Comparison of ENCODE assay signal across 8 cellular contexts in genomic region chr2:98086491-98087446, GRCh38. TPM values are rescaled to one million over a fixed set of nuclear protein-coding genes. Genes with fewer than 3 reads are reported as not detected.
DNase-seq lines count a peak whose midpoint lies in the region; ATAC-seq and TF ChIP-seq lines count a peak whose summit lies in the region.

VWA3B (plus strand) TSS chr2:98087167; CDS start chr2:98093093, 5,926 bp downstream.

- no peaks in the 10 kb centered on the region for H3K9me3 Mint-ChIP-seq in IgD-negative memory B cell

- DNase-seq in SW480 (ENCODE audit: low spot score): peak; percentile 62
- DNase-seq in coronary artery (ENCODE audit: low spot score): no peak
- DNase-seq in left lobe of liver (ENCODE audit: low spot score): peak; percentile 75
- DNase-seq in stimulated activated CD4-positive, alpha-beta T cell treated with anti-CD3 and anti-CD28 coated beads, TNF-alpha, amount 100 ng/mL, for 48 hours (ENCODE audit: low read depth in 3 of 3): peak; percentile 29 to 52 (median 50)
- DNase-seq in superior temporal gyrus (ENCODE audit: extremely low spot score): no peak

- H3K9me2 ChIP-seq in DOHH2 (replicated peaks; ENCODE audit: control insufficient read depth, low read length): no peaks in the 10 kb centered on the region

- ATAC-seq in GM21526 (IDR thresholded peaks at IDR 0.05; ENCODE audit: low FRiP score, unreplicated experiment): peak; percentile 82
- ATAC-seq in left lobe of liver: peak; percentile 72

- H3K27me3 Mint-ChIP-seq in IgD-negative memory B cell: peaks cover 9% of the 10 kb centered on the region

- H3K79me2 ChIP-seq in DOHH2 (ENCODE audit: control insufficient read depth, low read length): no peaks in the 10 kb centered on the region

- H3K4me3 Mint-ChIP-seq in IgD-negative memory B cell: peak within 1 kb of the TSS; percentile 79 to 92 (median 88)

- peaks cover 22 to 33% (median 27%) of the 10 kb centered on the region in 3 donors for H3K4me1 Mint-ChIP-seq in IgD-negative memory B cell

- no peaks in the 10 kb centered on the region for H3K36me3 Mint-ChIP-seq in IgD-negative memory B cell

- peak within 1 kb of the TSS; percentile 74 for H3K4me3 ChIP-seq in DOHH2 (ENCODE audit: low read length)
- H3K4me3 ChIP-seq in coronary artery: peak within 1 kb of the TSS; percentile 83

- no peaks in the 10 kb centered on the region for H3K9me3 ChIP-seq in DOHH2 (ENCODE audit: control insufficient read depth, insufficient read depth, low read length)

- no peak within 1 kb of the TSS for H3K27ac ChIP-seq in DOHH2 (ENCODE audit: low read depth, low read length)
- peak within 1 kb of the TSS; percentile 27 to 31 for H3K27ac ChIP-seq in coronary artery

- H3K27ac Mint-ChIP-seq in IgD-negative memory B cell: peak within 1 kb of the TSS; percentile 68 to 94 (median 80)

- H3F3A ChIP-seq in DOHH2 (ENCODE audit: control insufficient read depth, insufficient read depth): 0 out of 2 replicates have a peak, but pooled peaks cover 6% of the 10 kb centered on the region

- no peaks in the 10 kb centered on the region for H4K20me1 ChIP-seq in DOHH2 (ENCODE audit: control insufficient read depth, insufficient read depth, low read depth, low read length)

- peaks cover 4% of the 10 kb centered on the region for H3K27me3 ChIP-seq in DOHH2 (ENCODE audit: control insufficient read depth, low read length)

- TF ChIP-seq CTCF in DOHH2 (IDR thresholded peaks at IDR 0.05; ENCODE audit: low read depth, low read length, poor library complexity, severe bottlenecking) (no peak), coronary artery (IDR thresholded peaks at IDR 0.05) (no peak)

- peaks cover 67% of the 10 kb centered on the region for H3K4me1 ChIP-seq in DOHH2 (ENCODE audit: control insufficient read depth, low read length)

- H3K36me3 ChIP-seq in DOHH2 (ENCODE audit: control insufficient read depth, low read length): no peaks in the 10 kb centered on the region

- peak within 1 kb of the TSS; percentile 78 for H3K4me2 ChIP-seq in DOHH2 (ENCODE audit: low read length)

RNA-seq across cellular contexts. Expression of gene VWA3B, which starts in this region (rescaled TPM):
- not detected for polyA plus RNA-seq in IgD-negative memory B cell
- total RNA-seq in left lobe of liver: 0.18 TPM

Comparison
In these comparisons a context has a peak if more than half of its experiments do, and no peak if none do; other contexts are left out.
1. Peak in DNase-seq and ATAC-seq in left lobe of liver; RNA of the gene not detected or under 1 TPM.
2. DNase-seq: peak in SW480 (single experiment) and stimulated activated CD4-positive, alpha-beta T cell treated with anti-CD3 and anti-CD28 coated beads, TNF-alpha, amount 100 ng/mL, for 48 hours (3 of 3); none in coronary artery (single experiment) and superior temporal gyrus (single experiment).